In the genomic region with DNA sequence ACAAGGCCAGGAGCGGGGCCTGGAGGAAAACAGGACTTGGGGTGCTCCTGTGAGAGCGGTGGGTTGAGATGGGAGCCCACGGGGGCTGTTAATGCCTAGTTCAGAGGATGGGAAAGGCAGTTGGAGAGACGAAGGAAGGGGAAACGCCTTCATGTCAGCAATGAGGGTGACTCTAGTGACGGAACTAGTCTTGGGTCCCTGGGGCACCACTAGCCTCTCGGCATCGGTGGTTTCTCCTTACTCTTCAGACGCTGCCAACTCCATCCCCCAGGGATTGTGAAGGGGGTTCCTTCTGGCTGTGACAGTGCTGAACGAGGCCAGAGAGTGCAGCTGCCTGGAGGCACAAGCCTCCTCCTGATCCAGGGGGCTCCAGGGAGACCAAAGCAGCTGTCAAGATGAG, we compare ENCODE assay signal across 6 cellular contexts. TPM values are rescaled to one million over a fixed set of nuclear protein-coding genes. Genes with fewer than 3 reads are reported as not detected.
DNase-seq lines count a peak whose midpoint lies in the region; ATAC-seq and TF ChIP-seq lines count a peak whose summit lies in the region.

No MANE protein-coding gene starts in this region.

- peak; percentile 47 for ATAC-seq in aorta (ENCODE audit: low FRiP score)

- H3K79me2 ChIP-seq in PC-9 (ENCODE audit: low read depth) (no peaks in the 10 kb centered on the region), hepatocyte (peaks cover 12% of the 10 kb centered on the region)

- peaks cover 40% of the 10 kb centered on the region for H3F3A ChIP-seq in PC-9 (ENCODE audit: insufficient read depth, low read depth)

- H3K4me1 ChIP-seq in A673 (ENCODE audit: insufficient read depth, low read length, poor library complexity, severe bottlenecking) (peaks cover 14% of the 10 kb centered on the region), PC-9 (replicated peaks; ENCODE audit: insufficient read depth) (peaks cover 23% of the 10 kb centered on the region), hepatocyte (ENCODE audit: insufficient read depth) (peaks cover 10% of the 10 kb centered on the region), aorta (ENCODE audit: control insufficient read depth in 1 of 2, insufficient read depth in 2 of 2, low read length in 2 of 2) (peaks cover 0 to 3% of the 10 kb centered on the region in 2 donors)

- H3K9me2 ChIP-seq in PC-9 (ENCODE audit: insufficient read depth): no peaks in the 10 kb centered on the region
- no peaks in the 10 kb centered on the region for H3K9me2 ChIP-seq in hepatocyte (replicated peaks; ENCODE audit: insufficient read depth)

- intact Hi-C loops in A673 (cut with micrococcal nuclease; ENCODE audit: unreplicated experiment): no loop called here
- intact Hi-C loops in PC-9 (cut with micrococcal nuclease; ENCODE audit: unreplicated experiment): no loop called here
- intact Hi-C loops in aorta (cut with DNase I): loop anchor here (10.0 kb wide), 1 partner anchor 83 kb away; the partner anchor contains the start of gene CHRNE (in 2 of the 2)

- POLR2A ChIA-PET in A673 (lab: Charles Lee; ENCODE audit: low non-redundant PET): no interaction called here
- POLR2A ChIA-PET in PC-9 (lab: Charles Lee; ENCODE audit: unreplicated experiment): interaction anchor here (0.7 kb wide), 1 partner anchor 17 kb away, joined by 4 read pairs; no protein-coding TSS in a partner anchor

- 48% methylated on average over 10 of the region's 10 CpGs for WGBS in hepatocyte (ENCODE audit: low lambda C conversion rate, missing lambda C conversion rate)
- 1% methylated on average over 10 of the region's 10 CpGs for WGBS in aorta, 2 donors

- CTCF ChIA-PET in A673 (lab: Charles Lee): interaction anchor here (0.6 to 2.2 kb wide), 2 partner anchors 21 to 74 kb away, joined by 4 to 8 read pairs; partner anchors contain the start of gene SPAG7
- CTCF ChIA-PET in PC-9 (lab: Charles Lee): interaction anchor here (0.6 to 2.0 kb wide), 2 partner anchors 20 to 79 kb away, joined by 9 to 10 read pairs; partner anchors contain the start of gene SPAG7

- no peaks in the 10 kb centered on the region for H3K9me3 ChIP-seq in A673 (ENCODE audit: low read depth, low read length, poor library complexity, severe bottlenecking)
- H3K9me3 ChIP-seq in PC-9 (ENCODE audit: insufficient read depth, low read depth): no peaks in the 10 kb centered on the region
- H3K9me3 ChIP-seq in hepatocyte (ENCODE audit: low read depth): no peaks in the 10 kb centered on the region
- H3K9me3 ChIP-seq in aorta (ENCODE audit: control insufficient read depth, low read length): no peaks in the 10 kb centered on the region

- H3K4me2 ChIP-seq in PC-9 (peak overlapping the region; percentile 93), hepatocyte (peak overlapping the region; percentile 92)

- H3K27ac ChIP-seq in A673 (ENCODE audit: low read depth, low read length, poor library complexity, severe bottlenecking) (peak overlapping the region; percentile 73), PC-9 (0 out of 2 replicates have a peak overlapping the region, but pooled peaks have one; percentile 25), hepatocyte (peak overlapping the region; percentile 84), aorta (ENCODE audit: low read depth in 1 of 2, low read length in 2 of 2) (peak overlapping the region; percentile 10 to 90)

- H2AFZ ChIP-seq in PC-9 (peak overlapping the region; percentile 98), hepatocyte (peak overlapping the region; percentile 81)

- H3K27me3 ChIP-seq in A673 (replicated peaks; ENCODE audit: insufficient read depth, low read depth, low read length, poor library complexity) (no peaks in the 10 kb centered on the region), PC-9 (ENCODE audit: insufficient read depth, low read depth) (no peaks in the 10 kb centered on the region), hepatocyte (no peaks in the 10 kb centered on the region), aorta (ENCODE audit: control insufficient read depth in 1 of 2, insufficient read depth in 2 of 2, low read length in 1 of 2) (no peaks in the 10 kb centered on the region)

- H4K20me1 ChIP-seq in PC-9 (ENCODE audit: insufficient read depth) (no peaks in the 10 kb centered on the region), hepatocyte (ENCODE audit: insufficient read depth, poor library complexity, severe bottlenecking) (no peaks in the 10 kb centered on the region)

- BruUV-seq in A673 (replicated peaks; lab: Mats Ljungman, UMichigan): no TSS peak
- no TSS peak for BruUV-seq in PC-9 (replicated peaks; lab: Mats Ljungman, UMichigan)

- H3K4me3 ChIP-seq in A673 (ENCODE audit: low read depth, low read length, poor library complexity, severe bottlenecking) (peak overlapping the region; percentile 80), PC-9 (peak overlapping the region; percentile 95), hepatocyte (peak overlapping the region; percentile 73), aorta (ENCODE audit: low read length in 2 of 2) (peak overlapping the region; percentile 67 to 93)

- H3K36me3 ChIP-seq in A673 (ENCODE audit: insufficient read depth, low read length, poor library complexity, severe bottlenecking) (no peaks in the 10 kb centered on the region), PC-9 (ENCODE audit: low read depth) (no peaks in the 10 kb centered on the region), hepatocyte (replicated peaks; ENCODE audit: insufficient read depth, low read depth) (no peaks in the 10 kb centered on the region), aorta (ENCODE audit: control insufficient read depth in 1 of 2, insufficient read depth in 2 of 2, low read length in 1 of 2) (no peaks in the 10 kb centered on the region)

- DNase-seq in A673 (ENCODE audit: low spot score): peak; percentile 40
- no peak for DNase-seq in PC-9
- DNase-seq in hepatocyte (ENCODE audit: low spot score): no peak
- peak in 1 of 2 donors; percentile 65 for DNase-seq in aorta
- no peak for DNase-seq in islet precursor cell
- no peak for DNase-seq in HK-2 (ENCODE audit: unreplicated experiment)

- TF ChIP-seq CTCF in A673 (conservative IDR thresholded peaks at IDR 0.05; ENCODE audit: low read depth, low read length) (no peak), PC-9 (conservative IDR thresholded peaks at IDR 0.05) (no peak), hepatocyte (IDR thresholded peaks at IDR 0.05; ENCODE audit: poor library complexity) (no peak)

RNA-seq across cellular contexts. Expression of gene CAMTA2, which starts 0.7 kb away (rescaled TPM):
- total RNA-seq in A673 (2021): 16.3 and 24.8 TPM in 2 replicates
- total RNA-seq in PC-9 (2021): 49.2 and 51.1 TPM in 2 replicates
- total RNA-seq in hepatocyte: 6.9 and 12.5 TPM in 2 replicates
- 45.6 and 47.5 TPM in 2 replicates for polyA plus RNA-seq in hepatocyte
- 10 to 100 TPM; 62.2 to 68.1 TPM for total RNA-seq in aorta
- 10 to 100 TPM; 21.7 to 67.5 TPM for polyA plus RNA-seq in aorta

RNA-seq across cellular contexts. Expression of gene INCA1, which starts 9.2 kb away (rescaled TPM):
- total RNA-seq in A673 (2021) (0.62 and 0.72 TPM in 2 replicates), PC-9 (2021) (2.9 and 3.7 TPM in 2 replicates), hepatocyte (1.6 and 2.7 TPM in 2 replicates), aorta (1 to 10 TPM; 1.2 to 1.9 TPM)
- polyA plus RNA-seq in hepatocyte (4.1 and 5.5 TPM in 2 replicates), aorta (1 to 10 TPM; 1.3 to 4.9 TPM)

RNA-seq across cellular contexts. Expression of gene KIF1C, which starts 9.6 kb away (rescaled TPM):
- total RNA-seq in A673 (2021) (92.6 and 95.9 TPM in 2 replicates), PC-9 (2021) (215 and 217 TPM in 2 replicates), hepatocyte (51.3 and 59.4 TPM in 2 replicates), aorta (100 to 1,000 TPM; 187 to 235 TPM)
- polyA plus RNA-seq in hepatocyte (65.2 and 75.9 TPM in 2 replicates), aorta (100 to 1,000 TPM in 1 of 2 donors, 10 to 100 TPM in 1; 89.0 to 371 TPM)

RNA-seq across cellular contexts. Expression of gene SPAG7, which starts 20.6 kb away (rescaled TPM):
- total RNA-seq in A673 (2021) (74.8 and 88.9 TPM in 2 replicates), PC-9 (2021) (40.3 and 40.4 TPM in 2 replicates), hepatocyte (64.3 and 85.7 TPM in 2 replicates), aorta (10 to 100 TPM; 38.8 to 48.3 TPM)
- polyA plus RNA-seq in hepatocyte (194 and 224 TPM in 2 replicates), aorta (100 to 1,000 TPM in 1 of 2 donors, 10 to 100 TPM in 1; 43.5 to 109 TPM)

RNA-seq across cellular contexts. Expression of gene ENO3, which starts 37.2 kb away (rescaled TPM):
- 12.3 and 16.6 TPM in 2 replicates for total RNA-seq in A673 (2021)
- total RNA-seq in PC-9 (2021): 29.0 and 37.2 TPM in 2 replicates
- 16.3 and 18.7 TPM in 2 replicates for total RNA-seq in hepatocyte
- 30.2 and 40.4 TPM in 2 replicates for polyA plus RNA-seq in hepatocyte
- 1 to 10 TPM; 5.2 to 7.4 TPM for total RNA-seq in aorta
- polyA plus RNA-seq in aorta: 10 to 100 TPM in 1 of 2 donors, 1 to 10 TPM in 1; 9.5 to 46.2 TPM

Comparison
In these comparisons a context has a peak if more than half of its experiments do, and no peak if none do; other contexts are left out.
1. H3K27ac ChIP-seq: peak in every context shown above with its lines; median percentile 84 in hepatocyte; 73 in A673; 50 in aorta; 25 in PC-9.
2. intact Hi-C loops: an anchor here in aorta (10.0 kb wide); none called in A673 and PC-9.